ENCODE assay signal across 35 cellular contexts in the genomic region with DNA sequence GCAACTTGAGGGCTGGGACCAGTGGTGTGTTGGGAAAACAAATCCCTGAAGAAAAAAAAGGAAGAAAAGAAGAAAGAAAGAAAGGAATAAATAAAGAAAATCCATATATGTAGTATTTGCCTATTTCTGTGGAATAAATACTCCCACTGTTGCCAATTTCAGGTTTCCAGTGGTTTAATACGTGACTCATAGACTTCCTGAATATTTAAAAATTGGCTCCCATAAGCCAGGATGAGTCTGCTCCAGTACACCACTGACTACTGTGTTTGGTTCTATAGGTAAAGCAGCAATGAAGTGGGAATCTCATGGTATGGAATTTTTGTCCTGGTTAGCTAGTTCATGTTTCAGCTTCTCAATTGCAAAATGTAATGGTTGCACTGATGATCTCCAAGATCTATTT. TPM values are rescaled to one million over a fixed set of nuclear protein-coding genes. Genes with fewer than 3 reads are reported as not detected.
A peak's percentile ranks its signal among the peaks of the same experiment; 100 is the strongest.
DNase-seq lines count a peak whose midpoint lies in the region; FAIRE-seq and TF ChIP-seq lines count a peak whose summit lies in the region.
"Had no signal": no experiment of that assay in that cellular context is flagged by ENCODE, and none has a peak within 500 bp of the region (broad histone marks: within the 10 kb centered on the region; RNA-seq: fewer than 3 reads in every experiment).

No MANE protein-coding gene starts in this region.

- no peak overlapping the region for H3K4me3 ChIP-seq in cardiac fibroblast (replicated peaks in 1 of 2; ENCODE audit: low read depth in 2 of 2, low read length in 2 of 2)
- H3K4me3 ChIP-seq in Peyer's patch, result no peak overlapping the region
- H3K4me3 ChIP-seq: adrenal gland, cardiac muscle cell, coronary artery, esophagus muscularis mucosa, skin epidermis, thoracic aorta had no signal

- H3K27ac ChIP-seq in Peyer's patch, result no peak overlapping the region
- H3K27ac ChIP-seq: adrenal gland, cardiac muscle cell, coronary artery, esophagus muscularis mucosa, skin epidermis, thoracic aorta had no signal

- no peaks in the 10 kb centered on the region for H3K27me3 ChIP-seq in Peyer's patch
- H3K27me3 ChIP-seq: adrenal gland, cardiac muscle cell, esophagus muscularis mucosa had no signal

- FAIRE-seq in H54 (lab: Jason Lieb, UNC), result peak; percentile 98
- FAIRE-seq: D721Med, GM12891, kidney, urothelium cell line had no signal

- no peaks in the 10 kb centered on the region for H3K9me3 ChIP-seq in Peyer's patch
- H3K9me3 ChIP-seq: adrenal gland, esophagus muscularis mucosa, thoracic aorta had no signal

- no peaks in the 10 kb centered on the region for H3K36me3 ChIP-seq in Peyer's patch
- H3K36me3 ChIP-seq: adrenal gland, cardiac muscle cell, esophagus muscularis mucosa, thoracic aorta had no signal

- TF ChIP-seq POLR2A in H54 (IDR thresholded peaks at IDR 0.05; ENCODE audit: low read depth, low read length) (no peak), Peyer's patch (IDR thresholded peaks at IDR 0.05) (no peak)

- peak; percentile 19 for DNase-seq in H54 (ENCODE audit: insufficient read length, low spot score)
- DNase-seq in RPMI7951 (ENCODE audit: low read depth), result peak; percentile 69
- peak; percentile 12 to 16 for DNase-seq in cardiac fibroblast (ENCODE audit: low read depth in 2 of 2)
- DNase-seq in lung microvascular endothelial cell (ENCODE audit: low read depth in 2 of 2), result peak; percentile 30 to 39
- no peak for DNase-seq in SW480 (ENCODE audit: low spot score)
- DNase-seq in Peyer's patch, result no peak
- DNase-seq in iPS-NIHi7 (ENCODE audit: extremely low spot score), result no peak
- DNase-seq: activated CD4-positive, alpha-beta T cell treated with anti-CD3 and anti-CD28 coated beads, Interleukin-2, amount 10 ng/mL, durations not matched to agents 7 days and 5 days; activated naive CD4-positive, alpha-beta T cell; activated T-cell treated with anti-CD3 and anti-CD28 coated beads, Interleukin-2, amount 50 U/mL, for 4 hours; adrenal gland; CD4-positive, CD25-positive, alpha-beta regulatory T cell; effector memory CD8-positive, alpha-beta T cell; GOT3; kidney; naive thymus-derived CD8-positive, alpha-beta T cell; NCI-H1105; NCI-H2029; NCI-H2227 treated with DMSO at 0.1 percent for 48 hours; NCI-H748 treated with DMSO at 0.1 percent for 48 hours; Right ventricle myocardium superior; stimulated activated naive CD8-positive, alpha-beta T cell treated with anti-CD3 and anti-CD28 coated beads, Interleukin-15, Interleukin-2, amounts not matched to agents 100 U/mL and 50 U/mL, for 24 hours; T-helper 9 cell had no signal

- H3K4me1 ChIP-seq in Peyer's patch, result no peaks in the 10 kb centered on the region
- H3K4me1 ChIP-seq: adrenal gland, esophagus muscularis mucosa had no signal

- TF ChIP-seq CTCF in cardiac fibroblast (IDR thresholded peaks at IDR 0.05; ENCODE audit: low read depth, low read length), result no peak
- no peak for TF ChIP-seq CTCF in Peyer's patch (IDR thresholded peaks at IDR 0.05)

RNA-seq across cellular contexts. Expression of a gene that starts 31.6 kb away (rescaled TPM):
- total RNA-seq in RPMI7951 (2014; rRNA removed; shearing (Covaris generic)), result not detected in 2 replicates
- total RNA-seq in lung microvascular endothelial cell (not detected in 2 replicates), Peyer's patch (not detected)
- total RNA-seq: activated CD4-positive, alpha-beta T cell treated with anti-CD3 and anti-CD28 coated beads, Interleukin-2, amount 10 ng/mL, durations not matched to agents 7 days and 5 days; activated T-cell treated with anti-CD3 and anti-CD28 coated beads, Interleukin-2, amount 50 U/mL, for 4 hours; cardiac muscle cell; CD4-positive, CD25-positive, alpha-beta regulatory T cell; esophagus muscularis mucosa; kidney; lower leg skin; naive thymus-derived CD8-positive, alpha-beta T cell; osteocyte; renal cortical epithelial cell; Right ventricle myocardium superior; thoracic aorta; WTC11 had no signal

Comparison
In these comparisons a context has a peak if more than half of its experiments do, and no peak if none do; other contexts are left out.
1. DNase-seq: peak in H54 (single experiment), RPMI7951 (single experiment), cardiac fibroblast (2 of 2) and lung microvascular endothelial cell (2 of 2); none in SW480 (single experiment), Peyer's patch (0 of 3) and iPS-NIHi7 (single experiment).